ENCODE assay signal across 12 cellular contexts in genomic region chr17:8606415-8606814, GRCh38. TPM values are rescaled to one million over a fixed set of nuclear protein-coding genes. Genes with fewer than 3 reads are reported as not detected.
DNase-seq lines count a peak whose midpoint lies in the region; ATAC-seq and TF ChIP-seq lines count a peak whose summit lies in the region.
"Had no signal": no experiment of that assay in that cellular context is flagged by ENCODE, and none has a peak within 500 bp of the region (broad histone marks: within the 10 kb centered on the region; RNA-seq: fewer than 3 reads in every experiment).

No MANE protein-coding gene starts in this region.

- no peaks in the 10 kb centered on the region for H3K79me2 ChIP-seq in PC-9 (ENCODE audit: low read depth)

- no peak overlapping the region for H3K4ac ChIP-seq in mesenchymal stem cell (ENCODE audit: low read depth in 1 of 2, low read length in 2 of 2)

- H2BK15ac ChIP-seq in mesenchymal stem cell (ENCODE audit: low read depth, poor library complexity, severe bottlenecking): no peak overlapping the region

- intact Hi-C loops in PC-9 (cut with micrococcal nuclease; ENCODE audit: unreplicated experiment): no loop called here

- H3K18ac ChIP-seq in mesenchymal stem cell (ENCODE audit: low read depth in 1 of 2, low read length in 2 of 2): no peak overlapping the region

- H4K8ac ChIP-seq in mesenchymal stem cell (ENCODE audit: low read length): no peak overlapping the region

- DNase-seq in AG10803 (ENCODE audit: low read depth) (peak; percentile 43), NCI-H1105 (lab: John Stamatoyannopoulos, UW) (peak; percentile 67), dermis blood vessel endothelial cell (peak; percentile 7), mesenchymal stem cell (peak; percentile 18), T1000 (lab: John Stamatoyannopoulos, UW) (no peak), PC-9 (no peak)
- DNase-seq in activated CD4-positive, alpha-beta T cell treated with anti-CD3 and anti-CD28 coated beads for 48 hours: no peak
- DNase-seq: activated CD4-positive, alpha-beta T cell treated with anti-CD3 and anti-CD28 coated beads, Interleukin-2, amount 50 U/mL, for 1 hour; MM.1S; T-helper 1 cell had no signal

- H3K4me2 ChIP-seq in mesenchymal stem cell (ENCODE audit: low read length, poor library complexity, severe bottlenecking) (no peak overlapping the region), PC-9 (no peak overlapping the region)

- CTCF ChIA-PET in PC-9 (lab: Charles Lee): no interaction called here

- no peaks in the 10 kb centered on the region for H4K20me1 ChIP-seq in PC-9 (ENCODE audit: insufficient read depth)

- no peak overlapping the region for H2AK5ac ChIP-seq in mesenchymal stem cell (ENCODE audit: low read length, severe bottlenecking)

- no peak overlapping the region for H2BK120ac ChIP-seq in mesenchymal stem cell (ENCODE audit: low read depth, low read length)

- H3K9ac ChIP-seq in mesenchymal stem cell (ENCODE audit: low read length): peak overlapping the region; percentile 13

- H3K36me3 ChIP-seq in mesenchymal stem cell (ENCODE audit: control insufficient read depth in 1 of 2, insufficient read depth in 2 of 2, low read depth in 1 of 2, low read length in 2 of 2) (peaks cover 0 to 4% of the 10 kb centered on the region in 2 experiments), PC-9 (ENCODE audit: low read depth) (no peaks in the 10 kb centered on the region)

- H3K4me1 ChIP-seq in mesenchymal stem cell (ENCODE audit: control insufficient read depth, insufficient read depth, low read depth, low read length) (peaks cover 3% of the 10 kb centered on the region), PC-9 (replicated peaks; ENCODE audit: insufficient read depth) (no peaks in the 10 kb centered on the region)

- TF ChIP-seq CTCF in AG10803 (conservative IDR thresholded peaks at IDR 0.05; ENCODE audit: low read length) (no peak), PC-9 (conservative IDR thresholded peaks at IDR 0.05) (no peak)

- 51% methylated on average over 3 of the region's 3 CpGs for WGBS in mesenchymal stem cell

- H3K9me3 ChIP-seq in mesenchymal stem cell (ENCODE audit: control insufficient read depth, low read length) (no peaks in the 10 kb centered on the region), PC-9 (ENCODE audit: insufficient read depth, low read depth) (no peaks in the 10 kb centered on the region)

- H2AFZ ChIP-seq in mesenchymal stem cell (ENCODE audit: low read depth, low read length) (no peak overlapping the region), PC-9 (no peak overlapping the region)

- H2BK5ac ChIP-seq in mesenchymal stem cell (ENCODE audit: low read depth, low read length, poor library complexity, severe bottlenecking): no peak overlapping the region

- H3K27me3 ChIP-seq in mesenchymal stem cell (ENCODE audit: control insufficient read depth in 1 of 2, insufficient read depth in 1 of 2, low read length in 2 of 2) (no peaks in the 10 kb centered on the region), PC-9 (ENCODE audit: insufficient read depth, low read depth) (peaks cover 40% of the 10 kb centered on the region)

- no peak overlapping the region for H3K23ac ChIP-seq in mesenchymal stem cell (ENCODE audit: low read length in 2 of 2)

- POLR2A ChIA-PET in PC-9 (lab: Charles Lee; ENCODE audit: unreplicated experiment): no interaction called here

- BruUV-seq in PC-9 (replicated peaks; lab: Mats Ljungman, UMichigan): no TSS peak

- ATAC-seq in GM21717 (IDR thresholded peaks at IDR 0.05; ENCODE audit: unreplicated experiment): no peak
- ATAC-seq: esophagus mucosa had no signal

- H3F3A ChIP-seq in PC-9 (ENCODE audit: insufficient read depth, low read depth): no peaks in the 10 kb centered on the region

- no peak overlapping the region for H2BK12ac ChIP-seq in mesenchymal stem cell (ENCODE audit: low read length in 2 of 2)

- H3K27ac ChIP-seq in mesenchymal stem cell (ENCODE audit: low read length, poor library complexity, severe bottlenecking) (no peak overlapping the region), PC-9 (no peak overlapping the region)

- H3K14ac ChIP-seq in mesenchymal stem cell (ENCODE audit: low read length in 2 of 2): no peak overlapping the region

- H3K9me2 ChIP-seq in PC-9 (ENCODE audit: insufficient read depth): no peaks in the 10 kb centered on the region

- H3K4me3 ChIP-seq in AG10803 (ENCODE audit: low read length) (no peak overlapping the region), mesenchymal stem cell (ENCODE audit: insufficient read depth in 1 of 2, low read depth in 1 of 2, low read length in 2 of 2) (no peak overlapping the region), PC-9 (no peak overlapping the region)

- no peak overlapping the region for H4K91ac ChIP-seq in mesenchymal stem cell (ENCODE audit: low read length)

- peaks cover 16% of the 10 kb centered on the region for H3K79me1 ChIP-seq in mesenchymal stem cell (replicated peaks; ENCODE audit: low read length, poor library complexity, severe bottlenecking)

RNA-seq across cellular contexts. Expression of gene MYH10, which starts 24.1 kb away (rescaled TPM):
- total RNA-seq in dermis blood vessel endothelial cell (227 and 533 TPM in 2 replicates), PC-9 (2021) (1.6 and 1.7 TPM in 2 replicates)
- 33.3 TPM for polyA plus RNA-seq in mesenchymal stem cell (2013, experiment 1 of 2)
- polyA plus RNA-seq in mesenchymal stem cell (2013, experiment 2 of 2): 30.4 TPM

Comparison
In these comparisons a context has a peak if more than half of its experiments do, and no peak if none do; other contexts are left out.
1. DNase-seq: peak in AG10803 (single experiment), NCI-H1105 (single experiment), dermis blood vessel endothelial cell (single experiment) and mesenchymal stem cell (single experiment); none in activated CD4-positive, alpha-beta T cell treated with anti-CD3 and anti-CD28 coated beads for 48 hours (single experiment), T1000 (single experiment) and PC-9 (0 of 2).
2. RNA of gene MYH10, which starts 24.1 kb away (total RNA-seq): 227 to 533 TPM in dermis blood vessel endothelial cell; 1.6 to 1.7 TPM in PC-9; every median in the first group is over 10 times any median in the second.